Comparison of ENCODE assay signal across 14 cellular contexts in genomic region chr10:114802177-114802576, GRCh38.
"Had no signal": no experiment of that assay in that cellular context is flagged by ENCODE, and none has a peak within 500 bp of the region (broad histone marks: within the 10 kb centered on the region; RNA-seq: fewer than 3 reads in every experiment).

No MANE protein-coding gene starts in this region.

- H3K4me1 ChIP-seq: esophagus squamous epithelium, prostate gland, tibial artery had no signal

- H3K4me3 ChIP-seq: esophagus squamous epithelium, heart right ventricle, mucosa of descending colon, prostate gland, tibial artery had no signal

- H3K9me3 Mint-ChIP-seq: activated naive CD4-positive, alpha-beta T cell treated with anti-CD3 and anti-CD28 coated beads, Interleukin-2, amount 50 U/mL, for 24 hours; naive B cell had no signal

- H3K9me3 ChIP-seq: esophagus squamous epithelium, heart right ventricle, mucosa of descending colon, prostate gland, tibial artery had no signal

- H3K4me3 Mint-ChIP-seq: activated naive CD4-positive, alpha-beta T cell treated with anti-CD3 and anti-CD28 coated beads, Interleukin-2, amount 50 U/mL, for 24 hours had no signal

- DNase-seq: dermis blood vessel endothelial cell; effector memory CD4-positive, alpha-beta T cell; esophagus squamous epithelium; heart right ventricle; mesenchymal stem cell; mucosa of descending colon; naive B cell; right cardiac atrium; stimulated activated CD4-positive, alpha-beta T cell treated with anti-CD3 and anti-CD28 coated beads, Interleukin-2, amount 100 ng/mL, for 24 hours; stimulated activated naive CD8-positive, alpha-beta T cell treated with anti-CD3 and anti-CD28 coated beads, Interleukin-15, Interleukin-2, amounts not matched to agents 100 U/mL and 50 U/mL, for 24 hours; substantia nigra; tibial artery had no signal

- H3K27ac ChIP-seq: esophagus squamous epithelium, heart right ventricle, prostate gland, tibial artery had no signal

- H3K27ac Mint-ChIP-seq: activated naive CD4-positive, alpha-beta T cell treated with anti-CD3 and anti-CD28 coated beads, Interleukin-2, amount 50 U/mL, for 24 hours had no signal

- H3K36me3 Mint-ChIP-seq: activated naive CD4-positive, alpha-beta T cell treated with anti-CD3 and anti-CD28 coated beads, Interleukin-2, amount 50 U/mL, for 24 hours had no signal

- H3K27me3 Mint-ChIP-seq: activated naive CD4-positive, alpha-beta T cell treated with anti-CD3 and anti-CD28 coated beads, Interleukin-2, amount 50 U/mL, for 24 hours; naive B cell had no signal

- H3K27me3 ChIP-seq: esophagus squamous epithelium, heart right ventricle, tibial artery had no signal

- H3K36me3 ChIP-seq: esophagus squamous epithelium, heart right ventricle, prostate gland, tibial artery had no signal
